Comparison of ENCODE assay signal across 24 cellular contexts in genomic region chr3:132276228-132276906, GRCh38.
"Had no signal": no experiment of that assay in that cellular context is flagged by ENCODE, and none has a peak within 500 bp of the region (broad histone marks: within the 10 kb centered on the region; RNA-seq: fewer than 3 reads in every experiment).

No MANE protein-coding gene starts in this region.

- H3K4me3 ChIP-seq: K562 had no signal

- ATAC-seq: K562 had no signal

- H3K36me3 Mint-ChIP-seq: IgD-negative memory B cell had no signal

- H3K9me3 ChIP-seq: SK-N-SH had no signal

- H3K4me3 Mint-ChIP-seq: IgD-negative memory B cell had no signal

- H3K4me1 Mint-ChIP-seq: IgD-negative memory B cell had no signal

- H3K27ac Mint-ChIP-seq: IgD-negative memory B cell had no signal

- DNase-seq: Kasumi-1, MV-4-11, NCI-H1048, NCI-H1105, NCI-H1417, NCI-H1436 treated with DMSO at 0.1 percent for 48 hours, NCI-H1694, NCI-H187 treated with DMSO at 0.1 percent for 48 hours, NCI-H2029 treated with DMSO at 0.1 percent for 48 hours, NCI-H2171 treated with DMSO at 0.1 percent for 48 hours, NCI-H226, NCI-H446, NCI-H510A, NCI-H524 treated with DMSO at 0.1 percent for 48 hours, NCI-H69, NCI-H774, SHP77, SK-N-SH, SW 1271 had no signal

- H3K27ac ChIP-seq: HL-60, KMS-11, RWPE1 had no signal
